12 cellular contexts compared by ENCODE assay signal in genomic region chr1:201901036-201901435, GRCh38. TPM values are rescaled to one million over a fixed set of nuclear protein-coding genes. Genes with fewer than 3 reads are reported as not detected.
DNase-seq lines count a peak whose midpoint lies in the region; ATAC-seq and TF ChIP-seq lines count a peak whose summit lies in the region.
"Not testable (repeated sequence)": the region's sequence is repeated elsewhere in the genome, so short reads cannot be mapped to it uniquely, and the experiment has no call there.
"Had no signal": no experiment of that assay in that cellular context is flagged by ENCODE, and none has a peak within 500 bp of the region (broad histone marks: within the 10 kb centered on the region; RNA-seq: fewer than 3 reads in every experiment).

No MANE protein-coding gene starts in this region.

- TF ChIP-seq CTCF in ascending aorta (IDR thresholded peaks at IDR 0.05); esophagus muscularis mucosa (IDR thresholded peaks at IDR 0.05); gastrocnemius medialis (IDR thresholded peaks at IDR 0.05 in 4 of 5, conservative IDR thresholded peaks at IDR 0.05 in 1 of 5); tibial artery (IDR thresholded peaks at IDR 0.05): not testable (repeated sequence)

- not testable (repeated sequence) for H3K9ac ChIP-seq in muscle layer of colon (ENCODE audit: low read length); subcutaneous abdominal adipose tissue (ENCODE audit: low read length in 5 of 5)

- WGBS in esophagus muscularis mucosa = 70% methylated on average over 6 of the region's 6 CpGs
- WGBS in aorta, 2 donors = 10 to 14% methylated on average over 6 of the region's 6 CpGs

- H3K9me3 ChIP-seq in ascending aorta; esophagus muscularis mucosa; muscle layer of colon (ENCODE audit: low read length); gastrocnemius medialis; subcutaneous abdominal adipose tissue (ENCODE audit: control insufficient read depth in 5 of 5, low read length in 5 of 5); tibial artery; aorta (ENCODE audit: control insufficient read depth, low read length): not testable (repeated sequence)

- H3K36me3 ChIP-seq in ascending aorta = peaks cover 29 to 43% of the 10 kb centered on the region in 2 donors
- peaks cover 8 to 43% (median 25%) of the 10 kb centered on the region in 4 donors for H3K36me3 ChIP-seq in esophagus muscularis mucosa
- peaks cover 38% of the 10 kb centered on the region for H3K36me3 ChIP-seq in muscle layer of colon (ENCODE audit: insufficient read depth, low read length)
- H3K36me3 ChIP-seq in gastrocnemius medialis = not testable (repeated sequence)
- H3K36me3 ChIP-seq in subcutaneous abdominal adipose tissue (ENCODE audit: control insufficient read depth in 5 of 5, insufficient read depth in 5 of 5, low read length in 5 of 5) = peaks cover 0 to 28% (median 7%) of the 10 kb centered on the region in 5 donors
- H3K36me3 ChIP-seq in tibial artery = peaks cover 39 to 44% (median 44%) of the 10 kb centered on the region in 3 donors
- H3K36me3 ChIP-seq in aorta (ENCODE audit: control insufficient read depth in 1 of 2, insufficient read depth in 2 of 2, low read length in 1 of 2) = peaks cover 5 to 12% of the 10 kb centered on the region in 2 donors

- TF ChIP-seq EP300 in esophagus muscularis mucosa (IDR thresholded peaks at IDR 0.05) = not testable (repeated sequence)

- not testable (repeated sequence) for DNase-seq in ascending aorta (ENCODE audit: low spot score in 2 of 2); esophagus muscularis mucosa (ENCODE audit: extremely low spot score); gastrocnemius medialis; tibial artery; aorta

- H3K4me1 ChIP-seq in ascending aorta (peaks cover 69 to 93% of the 10 kb centered on the region in 2 donors), esophagus muscularis mucosa (peaks cover 47 to 99% (median 98%) of the 10 kb centered on the region in 4 donors), muscle layer of colon (ENCODE audit: insufficient read depth, low read length) (peaks cover 89% of the 10 kb centered on the region), gastrocnemius medialis (peaks cover 23 to 30% of the 10 kb centered on the region in 2 donors), subcutaneous abdominal adipose tissue (ENCODE audit: control insufficient read depth in 5 of 5, insufficient read depth in 5 of 5, low read length in 5 of 5) (peaks cover 1 to 45% (median 40%) of the 10 kb centered on the region in 5 donors), tibial artery (peaks cover 10 to 98% (median 91%) of the 10 kb centered on the region in 4 donors)
- H3K4me1 ChIP-seq in aorta (ENCODE audit: control insufficient read depth in 1 of 2, insufficient read depth in 2 of 2, low read length in 2 of 2) = not testable (repeated sequence)

- not testable (repeated sequence) for ATAC-seq in gastrocnemius medialis; aorta (ENCODE audit: low FRiP score)

- H3K4me3 ChIP-seq in ascending aorta; esophagus muscularis mucosa; muscle layer of colon (ENCODE audit: low read depth in 1 of 2, low read length in 2 of 2); gastrocnemius medialis; subcutaneous abdominal adipose tissue (ENCODE audit: low read depth in 1 of 5, low read length in 5 of 5); tibial artery; aorta (ENCODE audit: low read length in 2 of 2): not testable (repeated sequence)

- not testable (repeated sequence) for TF ChIP-seq POLR2A in esophagus muscularis mucosa (IDR thresholded peaks at IDR 0.05; ENCODE audit: low read depth); gastrocnemius medialis (IDR thresholded peaks at IDR 0.05)

- H3K27me3 ChIP-seq in ascending aorta; esophagus muscularis mucosa; muscle layer of colon (ENCODE audit: control insufficient read depth in 1 of 2, insufficient read depth in 2 of 2, low read length in 2 of 2); gastrocnemius medialis; subcutaneous abdominal adipose tissue (ENCODE audit: control insufficient read depth in 5 of 5, insufficient read depth in 4 of 5, low read length in 5 of 5); tibial artery; aorta (ENCODE audit: control insufficient read depth in 1 of 2, insufficient read depth in 2 of 2, low read length in 1 of 2): not testable (repeated sequence)

- intact Hi-C loops in ascending aorta (cut with DNase I); esophagus muscularis mucosa (cut with DNase I); gastrocnemius medialis (cut with DNase I; ENCODE audit: low total_unique reads); tibial artery (cut with DNase I; ENCODE audit: low total_unique reads); aorta (cut with DNase I): not testable (repeated sequence)

- H3K27ac ChIP-seq in ascending aorta (peak overlapping the region; percentile 87 to 94), cingulate gyrus (ENCODE audit: low read depth, low read length) (peak overlapping the region; percentile 34), esophagus muscularis mucosa (replicated peaks in 1 of 4) (peak overlapping the region; percentile 89 to 95 (median 92)), muscle layer of colon (ENCODE audit: low read depth, low read length) (peak overlapping the region; percentile 71), gastrocnemius medialis (peak overlapping the region in 3 of 4 donors; percentile 22 to 35 (median 31)), subcutaneous abdominal adipose tissue (ENCODE audit: low read depth, low read length) (peak overlapping the region; percentile 0), tibial artery (peak overlapping the region; percentile 76 to 95), aorta (ENCODE audit: low read depth in 1 of 2, low read length in 2 of 2) (peak overlapping the region; percentile 81 to 86)

- in situ Hi-C loops in gastrocnemius medialis (cut with MboI; ENCODE audit: low sequenced_read_pairs in 4 of 4) = not testable (repeated sequence)

RNA-seq across cellular contexts. Expression of gene SHISA4, which starts 12.3 kb away (rescaled TPM):
- total RNA-seq in ascending aorta (62.5 TPM), esophagus muscularis mucosa (10 to 100 TPM; 20.3 to 31.0 (median 28.5) TPM), gastrocnemius medialis (100 to 1,000 TPM in 2 of 4 donors, 10 to 100 TPM in 2; 76.6 to 384 (median 229) TPM), aorta (10 to 100 TPM; 30.6 to 39.9 TPM)
- 10 to 100 TPM; 76.1 to 93.1 TPM for polyA plus RNA-seq in aorta

RNA-seq across cellular contexts. Expression of gene LMOD1, which starts 45.3 kb away (rescaled TPM):
- total RNA-seq in ascending aorta (316 TPM), esophagus muscularis mucosa (1,000 to 10,000 TPM; 1,021 to 1,618 (median 1,290) TPM), gastrocnemius medialis (10 to 100 TPM; 12.8 to 39.5 (median 22.6) TPM), aorta (100 to 1,000 TPM; 347 to 469 TPM)
- polyA plus RNA-seq in aorta = 100 to 1,000 TPM; 368 to 601 TPM
- total RNA-seq: A673; CD4-positive, alpha-beta memory T cell; Daoy had no signal
- polyA plus RNA-seq: CD14-positive monocyte; CD4-positive, alpha-beta memory T cell had no signal

RNA-seq across cellular contexts. Expression of gene TIMM17A, which starts 54.3 kb away (rescaled TPM):
- total RNA-seq in ascending aorta (7.9 TPM), esophagus muscularis mucosa (10 to 100 TPM; 30.7 to 46.1 (median 32.4) TPM), gastrocnemius medialis (10 to 100 TPM; 33.6 to 67.6 (median 43.3) TPM), aorta (10 to 100 TPM; 29.2 to 48.8 TPM)
- 10 to 100 TPM; 34.4 to 77.4 TPM for polyA plus RNA-seq in aorta

Comparison
In these comparisons a context has a peak if more than half of its experiments do, and no peak if none do; other contexts are left out.
1. H3K27ac ChIP-seq: peak in every context shown above with its lines; median percentile 92 in esophagus muscularis mucosa; 90 in ascending aorta; 86 in tibial artery; 84 in aorta; 71 in muscle layer of colon; 34 in cingulate gyrus; 31 in gastrocnemius medialis; 0 in subcutaneous abdominal adipose tissue.